Comparison of ENCODE assay signal across 1 cellular context in the genomic region with DNA sequence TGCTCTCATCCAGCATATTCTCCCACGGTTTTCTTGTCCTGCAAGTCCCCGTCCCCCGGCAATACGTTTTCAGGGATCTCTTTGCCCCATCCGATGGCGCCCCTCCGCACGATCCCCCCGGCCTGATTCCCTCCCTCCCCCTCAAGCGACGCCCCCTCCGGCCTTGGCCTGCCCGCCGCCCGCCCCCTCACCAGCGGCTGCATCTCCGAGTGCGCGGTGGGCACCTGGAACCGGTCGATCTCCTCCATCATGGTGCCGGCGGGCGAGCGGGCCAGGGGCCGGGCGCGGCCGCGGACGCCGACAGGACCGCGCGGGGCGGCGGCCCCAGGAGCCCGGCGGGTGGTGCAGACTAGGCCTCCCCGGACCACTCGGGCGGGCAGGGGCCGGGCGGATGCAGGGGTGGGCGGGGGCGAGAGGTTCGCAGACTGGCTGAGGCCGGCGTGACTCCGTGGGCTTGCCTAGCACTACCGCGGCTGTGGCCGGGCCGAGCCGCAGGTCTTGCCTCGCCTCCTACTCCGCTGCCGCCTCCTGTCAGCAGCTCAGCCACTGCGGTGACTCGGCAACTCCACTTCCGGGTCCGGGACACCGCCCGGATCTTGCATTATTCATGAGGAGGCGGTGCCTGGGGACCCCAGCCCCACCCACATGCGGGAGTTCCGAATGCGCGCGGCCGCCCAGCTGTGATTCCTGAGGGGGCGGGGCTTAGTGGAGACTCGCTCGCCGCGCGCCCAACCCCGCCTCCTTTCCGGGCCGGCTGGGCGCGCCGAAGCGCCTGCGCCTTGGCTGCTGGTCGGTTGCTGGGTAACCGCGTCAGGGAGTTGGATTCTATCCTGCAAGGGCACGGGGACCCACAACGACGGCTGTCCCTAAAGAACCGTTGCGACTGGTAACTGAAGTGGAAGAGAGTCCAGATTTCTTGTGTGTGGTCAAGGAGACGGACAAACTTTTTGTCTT.
TF ChIP-seq lines count a peak whose summit lies in the region.

A gene (plus strand): TSS at position 793 of the 954 bp plus-strand sequence. CDS start 201 bp downstream, outside the sequence.
A gene with protein sequence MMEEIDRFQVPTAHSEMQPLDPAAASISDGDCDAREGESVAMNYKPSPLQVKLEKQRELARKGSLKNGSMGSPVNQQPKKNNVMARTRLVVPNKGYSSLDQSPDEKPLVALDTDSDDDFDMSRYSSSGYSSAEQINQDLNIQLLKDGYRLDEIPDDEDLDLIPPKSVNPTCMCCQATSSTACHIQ (minus strand): TSS at position 558 of the 954 bp plus-strand sequence. CDS start 307 bp downstream, at position 251.

TF ChIP-seq in HEK293, 187 proteins besides CTCF, POLR2A, EP300 and RAD21 (continued from another document and continues in another):
- TF ChIP-seq, protein P1, sequence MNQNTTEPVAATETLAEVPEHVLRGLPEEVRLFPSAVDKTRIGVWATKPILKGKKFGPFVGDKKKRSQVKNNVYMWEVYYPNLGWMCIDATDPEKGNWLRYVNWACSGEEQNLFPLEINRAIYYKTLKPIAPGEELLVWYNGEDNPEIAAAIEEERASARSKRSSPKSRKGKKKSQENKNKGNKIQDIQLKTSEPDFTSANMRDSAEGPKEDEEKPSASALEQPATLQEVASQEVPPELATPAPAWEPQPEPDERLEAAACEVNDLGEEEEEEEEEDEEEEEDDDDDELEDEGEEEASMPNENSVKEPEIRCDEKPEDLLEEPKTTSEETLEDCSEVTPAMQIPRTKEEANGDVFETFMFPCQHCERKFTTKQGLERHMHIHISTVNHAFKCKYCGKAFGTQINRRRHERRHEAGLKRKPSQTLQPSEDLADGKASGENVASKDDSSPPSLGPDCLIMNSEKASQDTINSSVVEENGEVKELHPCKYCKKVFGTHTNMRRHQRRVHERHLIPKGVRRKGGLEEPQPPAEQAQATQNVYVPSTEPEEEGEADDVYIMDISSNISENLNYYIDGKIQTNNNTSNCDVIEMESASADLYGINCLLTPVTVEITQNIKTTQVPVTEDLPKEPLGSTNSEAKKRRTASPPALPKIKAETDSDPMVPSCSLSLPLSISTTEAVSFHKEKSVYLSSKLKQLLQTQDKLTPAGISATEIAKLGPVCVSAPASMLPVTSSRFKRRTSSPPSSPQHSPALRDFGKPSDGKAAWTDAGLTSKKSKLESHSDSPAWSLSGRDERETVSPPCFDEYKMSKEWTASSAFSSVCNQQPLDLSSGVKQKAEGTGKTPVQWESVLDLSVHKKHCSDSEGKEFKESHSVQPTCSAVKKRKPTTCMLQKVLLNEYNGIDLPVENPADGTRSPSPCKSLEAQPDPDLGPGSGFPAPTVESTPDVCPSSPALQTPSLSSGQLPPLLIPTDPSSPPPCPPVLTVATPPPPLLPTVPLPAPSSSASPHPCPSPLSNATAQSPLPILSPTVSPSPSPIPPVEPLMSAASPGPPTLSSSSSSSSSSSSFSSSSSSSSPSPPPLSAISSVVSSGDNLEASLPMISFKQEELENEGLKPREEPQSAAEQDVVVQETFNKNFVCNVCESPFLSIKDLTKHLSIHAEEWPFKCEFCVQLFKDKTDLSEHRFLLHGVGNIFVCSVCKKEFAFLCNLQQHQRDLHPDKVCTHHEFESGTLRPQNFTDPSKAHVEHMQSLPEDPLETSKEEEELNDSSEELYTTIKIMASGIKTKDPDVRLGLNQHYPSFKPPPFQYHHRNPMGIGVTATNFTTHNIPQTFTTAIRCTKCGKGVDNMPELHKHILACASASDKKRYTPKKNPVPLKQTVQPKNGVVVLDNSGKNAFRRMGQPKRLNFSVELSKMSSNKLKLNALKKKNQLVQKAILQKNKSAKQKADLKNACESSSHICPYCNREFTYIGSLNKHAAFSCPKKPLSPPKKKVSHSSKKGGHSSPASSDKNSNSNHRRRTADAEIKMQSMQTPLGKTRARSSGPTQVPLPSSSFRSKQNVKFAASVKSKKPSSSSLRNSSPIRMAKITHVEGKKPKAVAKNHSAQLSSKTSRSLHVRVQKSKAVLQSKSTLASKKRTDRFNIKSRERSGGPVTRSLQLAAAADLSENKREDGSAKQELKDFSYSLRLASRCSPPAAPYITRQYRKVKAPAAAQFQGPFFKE (tag by site-specific recombination; IDR thresholded peaks at IDR 0.05; ENCODE audit: borderline replicate concordance) = no peak
- TF ChIP-seq SP7 (tag by site-specific recombination; IDR thresholded peaks at IDR 0.05) (no peak), ZNF24 (tag by site-specific recombination; IDR thresholded peaks at IDR 0.05) (no peak), SP3 (tag by site-specific recombination; IDR thresholded peaks at IDR 0.05) (peak; percentile 85), ZNF530 (tag by site-specific recombination; IDR thresholded peaks at IDR 0.05; ENCODE audit: low read depth) (no peak), ZBTB48 (tag by site-specific recombination; IDR thresholded peaks at IDR 0.05) (peak; percentile 91; the same call in 1 of the 2 replicates), ZNF138 (tag by site-specific recombination; IDR thresholded peaks at IDR 0.05; ENCODE audit: borderline replicate concordance) (no peak), ZBTB17 (tag by site-specific recombination; IDR thresholded peaks at IDR 0.05) (0 out of 2 replicates have a peak, but pooled peaks have one; percentile 41), KLF16 (tag by site-specific recombination; IDR thresholded peaks at IDR 0.05) (peak; percentile 43; the same call in 1 of the 2 replicates), GLI2 (tag by site-specific recombination; IDR thresholded peaks at IDR 0.05; ENCODE audit: borderline replicate concordance, low read depth) (no peak), ZIC2 (tag by site-specific recombination; IDR thresholded peaks at IDR 0.05) (no peak), TRIM28 (IDR thresholded peaks at IDR 0.05; ENCODE audit: borderline replicate concordance, low read length) (no peak), ZNF350 (tag by site-specific recombination; IDR thresholded peaks at IDR 0.05) (no peak), ZNF624 (tag by site-specific recombination; IDR thresholded peaks at IDR 0.05) (no peak), ZNF132 (tag by site-specific recombination; IDR thresholded peaks at IDR 0.05; ENCODE audit: borderline replicate concordance) (no peak), WT1 (tag by site-specific recombination; IDR thresholded peaks at IDR 0.05) (no peak), EGR2 (tag by site-specific recombination; IDR thresholded peaks at IDR 0.05; ENCODE audit: low read depth) (peak; percentile 50), ZNF791 (tag by site-specific recombination; IDR thresholded peaks at IDR 0.05) (no peak), ZXDB (tag by site-specific recombination; IDR thresholded peaks at IDR 0.05) (no peak), ZNF354C (tag by site-specific recombination; IDR thresholded peaks at IDR 0.05; ENCODE audit: borderline replicate concordance, low read depth) (no peak), ZBTB1 (tag by site-specific recombination; IDR thresholded peaks at IDR 0.05) (no peak), HOXC10 (CRISPR knock-in tag; IDR thresholded peaks at IDR 0.05) (no peak), ZSCAN23 (tag by site-specific recombination; IDR thresholded peaks at IDR 0.05) (no peak), ZNF423 (tag by site-specific recombination; IDR thresholded peaks at IDR 0.05) (no peak), ZNF560 (tag by site-specific recombination; IDR thresholded peaks at IDR 0.05; ENCODE audit: borderline replicate concordance) (no peak), KLF9 (tag by site-specific recombination; IDR thresholded peaks at IDR 0.05; ENCODE audit: low read depth) (peak; percentile 77), ZFP37 (tag by site-specific recombination; IDR thresholded peaks at IDR 0.05) (no peak), ZFP41 (tag by site-specific recombination; IDR thresholded peaks at IDR 0.05; ENCODE audit: borderline replicate concordance) (no peak), ZNF37A (tag by site-specific recombination; IDR thresholded peaks at IDR 0.05) (no peak), ZNF571 (tag by site-specific recombination; IDR thresholded peaks at IDR 0.05) (no peak), ZNF48 (tag by site-specific recombination; IDR thresholded peaks at IDR 0.05) (no peak), ZNF184 (tag by site-specific recombination; IDR thresholded peaks at IDR 0.05) (no peak), GFI1B (tag by site-specific recombination; IDR thresholded peaks at IDR 0.05) (no peak), ZBTB7A (tag by site-specific recombination; IDR thresholded peaks at IDR 0.05; ENCODE audit: low read depth) (no peak)
- TF ChIP-seq, protein P2, sequence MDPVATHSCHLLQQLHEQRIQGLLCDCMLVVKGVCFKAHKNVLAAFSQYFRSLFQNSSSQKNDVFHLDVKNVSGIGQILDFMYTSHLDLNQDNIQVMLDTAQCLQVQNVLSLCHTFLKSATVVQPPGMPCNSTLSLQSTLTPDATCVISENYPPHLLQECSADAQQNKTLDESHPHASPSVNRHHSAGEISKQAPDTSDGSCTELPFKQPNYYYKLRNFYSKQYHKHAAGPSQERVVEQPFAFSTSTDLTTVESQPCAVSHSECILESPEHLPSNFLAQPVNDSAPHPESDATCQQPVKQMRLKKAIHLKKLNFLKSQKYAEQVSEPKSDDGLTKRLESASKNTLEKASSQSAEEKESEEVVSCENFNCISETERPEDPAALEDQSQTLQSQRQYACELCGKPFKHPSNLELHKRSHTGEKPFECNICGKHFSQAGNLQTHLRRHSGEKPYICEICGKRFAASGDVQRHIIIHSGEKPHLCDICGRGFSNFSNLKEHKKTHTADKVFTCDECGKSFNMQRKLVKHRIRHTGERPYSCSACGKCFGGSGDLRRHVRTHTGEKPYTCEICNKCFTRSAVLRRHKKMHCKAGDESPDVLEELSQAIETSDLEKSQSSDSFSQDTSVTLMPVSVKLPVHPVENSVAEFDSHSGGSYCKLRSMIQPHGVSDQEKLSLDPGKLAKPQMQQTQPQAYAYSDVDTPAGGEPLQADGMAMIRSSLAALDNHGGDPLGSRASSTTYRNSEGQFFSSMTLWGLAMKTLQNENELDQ (tag by site-specific recombination; IDR thresholded peaks at IDR 0.05; ENCODE audit: low read depth) = no peak
- TF ChIP-seq, protein P3, sequence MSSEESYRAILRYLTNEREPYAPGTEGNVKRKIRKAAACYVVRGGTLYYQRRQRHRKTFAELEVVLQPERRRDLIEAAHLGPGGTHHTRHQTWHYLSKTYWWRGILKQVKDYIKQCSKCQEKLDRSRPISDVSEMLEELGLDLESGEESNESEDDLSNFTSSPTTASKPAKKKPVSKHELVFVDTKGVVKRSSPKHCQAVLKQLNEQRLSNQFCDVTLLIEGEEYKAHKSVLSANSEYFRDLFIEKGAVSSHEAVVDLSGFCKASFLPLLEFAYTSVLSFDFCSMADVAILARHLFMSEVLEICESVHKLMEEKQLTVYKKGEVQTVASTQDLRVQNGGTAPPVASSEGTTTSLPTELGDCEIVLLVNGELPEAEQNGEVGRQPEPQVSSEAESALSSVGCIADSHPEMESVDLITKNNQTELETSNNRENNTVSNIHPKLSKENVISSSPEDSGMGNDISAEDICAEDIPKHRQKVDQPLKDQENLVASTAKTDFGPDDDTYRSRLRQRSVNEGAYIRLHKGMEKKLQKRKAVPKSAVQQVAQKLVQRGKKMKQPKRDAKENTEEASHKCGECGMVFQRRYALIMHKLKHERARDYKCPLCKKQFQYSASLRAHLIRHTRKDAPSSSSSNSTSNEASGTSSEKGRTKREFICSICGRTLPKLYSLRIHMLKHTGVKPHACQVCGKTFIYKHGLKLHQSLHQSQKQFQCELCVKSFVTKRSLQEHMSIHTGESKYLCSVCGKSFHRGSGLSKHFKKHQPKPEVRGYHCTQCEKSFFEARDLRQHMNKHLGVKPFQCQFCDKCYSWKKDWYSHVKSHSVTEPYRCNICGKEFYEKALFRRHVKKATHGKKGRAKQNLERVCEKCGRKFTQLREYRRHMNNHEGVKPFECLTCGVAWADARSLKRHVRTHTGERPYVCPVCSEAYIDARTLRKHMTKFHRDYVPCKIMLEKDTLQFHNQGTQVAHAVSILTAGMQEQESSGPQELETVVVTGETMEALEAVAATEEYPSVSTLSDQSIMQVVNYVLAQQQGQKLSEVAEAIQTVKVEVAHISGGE (tag by site-specific recombination; conservative IDR thresholded peaks at IDR 0.05; ENCODE audit: low read depth) = no peak
- TF ChIP-seq, protein P4, sequence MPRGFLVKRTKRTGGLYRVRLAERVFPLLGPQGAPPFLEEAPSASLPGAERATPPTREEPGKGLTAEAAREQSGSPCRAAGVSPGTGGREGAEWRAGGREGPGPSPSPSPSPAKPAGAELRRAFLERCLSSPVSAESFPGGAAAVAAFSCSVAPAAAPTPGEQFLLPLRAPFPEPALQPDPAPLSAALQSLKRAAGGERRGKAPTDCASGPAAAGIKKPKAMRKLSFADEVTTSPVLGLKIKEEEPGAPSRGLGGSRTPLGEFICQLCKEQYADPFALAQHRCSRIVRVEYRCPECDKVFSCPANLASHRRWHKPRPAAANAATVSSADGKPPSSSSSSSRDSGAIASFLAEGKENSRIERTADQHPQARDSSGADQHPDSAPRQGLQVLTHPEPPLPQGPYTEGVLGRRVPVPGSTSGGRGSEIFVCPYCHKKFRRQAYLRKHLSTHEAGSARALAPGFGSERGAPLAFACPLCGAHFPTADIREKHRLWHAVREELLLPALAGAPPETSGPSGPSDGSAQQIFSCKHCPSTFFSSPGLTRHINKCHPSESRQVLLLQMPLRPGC (tag by site-specific recombination; IDR thresholded peaks at IDR 0.05) = no peak
- TF ChIP-seq, protein P5, sequence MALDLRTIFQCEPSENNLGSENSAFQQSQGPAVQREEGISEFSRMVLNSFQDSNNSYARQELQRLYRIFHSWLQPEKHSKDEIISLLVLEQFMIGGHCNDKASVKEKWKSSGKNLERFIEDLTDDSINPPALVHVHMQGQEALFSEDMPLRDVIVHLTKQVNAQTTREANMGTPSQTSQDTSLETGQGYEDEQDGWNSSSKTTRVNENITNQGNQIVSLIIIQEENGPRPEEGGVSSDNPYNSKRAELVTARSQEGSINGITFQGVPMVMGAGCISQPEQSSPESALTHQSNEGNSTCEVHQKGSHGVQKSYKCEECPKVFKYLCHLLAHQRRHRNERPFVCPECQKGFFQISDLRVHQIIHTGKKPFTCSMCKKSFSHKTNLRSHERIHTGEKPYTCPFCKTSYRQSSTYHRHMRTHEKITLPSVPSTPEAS (tag by site-specific recombination; IDR thresholded peaks at IDR 0.05) = no peak
- TF ChIP-seq, protein P6, sequence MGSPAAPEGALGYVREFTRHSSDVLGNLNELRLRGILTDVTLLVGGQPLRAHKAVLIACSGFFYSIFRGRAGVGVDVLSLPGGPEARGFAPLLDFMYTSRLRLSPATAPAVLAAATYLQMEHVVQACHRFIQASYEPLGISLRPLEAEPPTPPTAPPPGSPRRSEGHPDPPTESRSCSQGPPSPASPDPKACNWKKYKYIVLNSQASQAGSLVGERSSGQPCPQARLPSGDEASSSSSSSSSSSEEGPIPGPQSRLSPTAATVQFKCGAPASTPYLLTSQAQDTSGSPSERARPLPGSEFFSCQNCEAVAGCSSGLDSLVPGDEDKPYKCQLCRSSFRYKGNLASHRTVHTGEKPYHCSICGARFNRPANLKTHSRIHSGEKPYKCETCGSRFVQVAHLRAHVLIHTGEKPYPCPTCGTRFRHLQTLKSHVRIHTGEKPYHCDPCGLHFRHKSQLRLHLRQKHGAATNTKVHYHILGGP (tag by site-specific recombination; IDR thresholded peaks at IDR 0.05) = no peak
